19 cellular contexts compared by ENCODE assay signal in genomic region chr1:194331758-194332157, GRCh38.
"Had no signal": no experiment of that assay in that cellular context is flagged by ENCODE, and none has a peak within 500 bp of the region (broad histone marks: within the 10 kb centered on the region; RNA-seq: fewer than 3 reads in every experiment).

No MANE protein-coding gene starts in this region.

- H3K27me3 ChIP-seq: cardiac muscle cell, dorsolateral prefrontal cortex, right atrium auricular region, tibial artery, uterus had no signal

- H3K36me3 ChIP-seq: cardiac muscle cell, right atrium auricular region, tibial artery, uterus had no signal

- H3K9me3 ChIP-seq: right atrium auricular region, tibial artery, uterus had no signal

- DNase-seq: activated CD4-positive, alpha-beta T cell treated with anti-CD3 and anti-CD28 coated beads, Interleukin-2, amount 50 U/mL, for 1 hour; activated CD8-positive, alpha-beta memory T cell treated with anti-CD3 and anti-CD28 coated beads for 24 hours; activated naive CD4-positive, alpha-beta T cell; activated naive CD8-positive, alpha-beta T cell treated with anti-CD3 and anti-CD28 coated beads, Interleukin-2, amount 10 ng/mL, durations not matched to agents 7 days and 5 days; aorta; dorsolateral prefrontal cortex; hippocampal formation; kidney; nucleus accumbens; stimulated activated CD4-positive, alpha-beta T cell treated with anti-CD3 and anti-CD28 coated beads, Interleukin-15, amount 100 ng/mL, for 24 hours; stimulated activated CD4-positive, alpha-beta T cell treated with anti-CD3 and anti-CD28 coated beads, Interleukin-4, amount 100 ng/mL, for 1 hour; stimulated activated naive CD4-positive, alpha-beta T cell; tibial artery; uterus had no signal

- H3K4me1 ChIP-seq: right atrium auricular region, tibial artery, uterus had no signal

- H3K27ac ChIP-seq: cardiac muscle cell, dorsolateral prefrontal cortex, right atrium auricular region, skin epidermis, tibial artery, uterus had no signal

- FAIRE-seq: kidney had no signal

- H3K4me3 ChIP-seq: cardiac muscle cell, dorsolateral prefrontal cortex, right atrium auricular region, skin epidermis, tibial artery, uterus had no signal

- ATAC-seq: activated CD4-positive, CD25-positive, alpha-beta regulatory T cell treated with anti-CD3 and anti-CD28 coated beads, Interleukin-2, amount 50 U/mL, for 24 hours; esophagus mucosa had no signal
